In genomic region chr2:196413821-196414274, GRCh38 we compare ENCODE assay signal across 8 cellular contexts.
DNase-seq lines count a peak whose midpoint lies in the region; ATAC-seq and TF ChIP-seq lines count a peak whose summit lies in the region.
"Had no signal": no experiment of that assay in that cellular context is flagged by ENCODE, and none has a peak within 500 bp of the region (broad histone marks: within the 10 kb centered on the region; RNA-seq: fewer than 3 reads in every experiment).

No MANE protein-coding gene starts in this region.

- peaks cover 0 to 3% of the 10 kb centered on the region in 2 donors for H3K27me3 ChIP-seq in naive thymus-derived CD4-positive, alpha-beta T cell (ENCODE audit: control insufficient read depth in 2 of 2, insufficient read depth in 2 of 2, low read length in 2 of 2)

- H3K36me3 Mint-ChIP-seq in stimulated activated effector memory CD8-positive, alpha-beta T cell treated with anti-CD3 and anti-CD28 coated beads, Interleukin-12 subunit alpha, Interleukin-12 subunit beta, amount 100 ng/mL, for 72 hours, result no peaks in the 10 kb centered on the region
- no peaks in the 10 kb centered on the region for H3K36me3 Mint-ChIP-seq in naive thymus-derived CD4-positive, alpha-beta T cell

- intact Hi-C loops in naive thymus-derived CD4-positive, alpha-beta T cell (cut with micrococcal nuclease), result no loop called here

- H3K4me3 ChIP-seq in choroid plexus epithelial cell (ENCODE audit: low read depth, low read length), result no peak overlapping the region
- H3K4me3 ChIP-seq in naive thymus-derived CD4-positive, alpha-beta T cell (ENCODE audit: low read length), result no peak overlapping the region

- CTCF ChIA-PET in naive thymus-derived CD4-positive, alpha-beta T cell (lab: Charles Lee), result no interaction called here

- H3K27ac Mint-ChIP-seq in stimulated activated effector memory CD8-positive, alpha-beta T cell treated with anti-CD3 and anti-CD28 coated beads, Interleukin-12 subunit alpha, Interleukin-12 subunit beta, amount 100 ng/mL, for 72 hours, result no peak overlapping the region
- H3K27ac Mint-ChIP-seq in naive thymus-derived CD4-positive, alpha-beta T cell, result no peak overlapping the region

- no peak overlapping the region for H3K27ac ChIP-seq in naive thymus-derived CD4-positive, alpha-beta T cell (ENCODE audit: low read depth, low read length)
- H3K27ac ChIP-seq: VCaP had no signal

- H3K4me1 Mint-ChIP-seq in stimulated activated effector memory CD8-positive, alpha-beta T cell treated with anti-CD3 and anti-CD28 coated beads, Interleukin-12 subunit alpha, Interleukin-12 subunit beta, amount 100 ng/mL, for 72 hours, result peaks cover 20% of the 10 kb centered on the region
- peaks cover 6 to 16% (median 9%) of the 10 kb centered on the region in 7 donors for H3K4me1 Mint-ChIP-seq in naive thymus-derived CD4-positive, alpha-beta T cell

- peaks cover 4 to 20% (median 15%) of the 10 kb centered on the region in 5 donors for H3K27me3 Mint-ChIP-seq in naive thymus-derived CD4-positive, alpha-beta T cell

- no peak overlapping the region for H3K4me3 Mint-ChIP-seq in stimulated activated effector memory CD8-positive, alpha-beta T cell treated with anti-CD3 and anti-CD28 coated beads, Interleukin-12 subunit alpha, Interleukin-12 subunit beta, amount 100 ng/mL, for 72 hours
- no peak overlapping the region for H3K4me3 Mint-ChIP-seq in naive thymus-derived CD4-positive, alpha-beta T cell

- H3K4me1 ChIP-seq in naive thymus-derived CD4-positive, alpha-beta T cell (ENCODE audit: control insufficient read depth in 2 of 2, insufficient read depth in 2 of 2, low read length in 2 of 2), result peaks cover 0 to 5% of the 10 kb centered on the region in 2 donors

- no peaks in the 10 kb centered on the region for H3K36me3 ChIP-seq in naive thymus-derived CD4-positive, alpha-beta T cell (ENCODE audit: control insufficient read depth in 2 of 3, insufficient read depth in 3 of 3, low read length in 3 of 3)

- no peak for TF ChIP-seq CTCF in choroid plexus epithelial cell (conservative IDR thresholded peaks at IDR 0.05; ENCODE audit: low read depth, low read length)

- ATAC-seq in GM19395 (IDR thresholded peaks at IDR 0.05; ENCODE audit: unreplicated experiment), result peak; percentile 78
- ATAC-seq in HG03045 (IDR thresholded peaks at IDR 0.05; ENCODE audit: unreplicated experiment), result peak; percentile 64
- peak; percentile 49 for ATAC-seq in stimulated activated effector memory CD8-positive, alpha-beta T cell treated with anti-CD3 and anti-CD28 coated beads, Interleukin-12 subunit alpha, Interleukin-12 subunit beta, amount 100 ng/mL, for 72 hours
- ATAC-seq in naive thymus-derived CD4-positive, alpha-beta T cell, result no peak

- POLR2A ChIA-PET in naive thymus-derived CD4-positive, alpha-beta T cell (lab: Charles Lee), result no interaction called here

- DNase-seq in choroid plexus epithelial cell (ENCODE audit: low read depth) (peak; percentile 27), middle frontal gyrus (ENCODE audit: extremely low spot score, low spot score) (no peak)
- no peak for DNase-seq in stimulated activated effector memory CD8-positive, alpha-beta T cell treated with anti-CD3 and anti-CD28 coated beads, Interleukin-12 subunit alpha, Interleukin-12 subunit beta, amount 100 ng/mL, for 72 hours (ENCODE audit: low spot score in 2 of 2)
- DNase-seq in activated CD4-positive, alpha-beta T cell treated with anti-CD3 and anti-CD28 coated beads for 48 hours, result no peak
- DNase-seq in naive thymus-derived CD4-positive, alpha-beta T cell, result no peak

- H3K9me3 ChIP-seq in naive thymus-derived CD4-positive, alpha-beta T cell (ENCODE audit: control insufficient read depth in 2 of 3, low read length in 3 of 3), result no peaks in the 10 kb centered on the region

- H3K9me3 Mint-ChIP-seq in stimulated activated effector memory CD8-positive, alpha-beta T cell treated with anti-CD3 and anti-CD28 coated beads, Interleukin-12 subunit alpha, Interleukin-12 subunit beta, amount 100 ng/mL, for 72 hours, result no peaks in the 10 kb centered on the region
- H3K9me3 Mint-ChIP-seq in naive thymus-derived CD4-positive, alpha-beta T cell, result peaks cover 0 to 5% (median 0%) of the 10 kb centered on the region in 11 donors
